ENCODE assay signal across 2 cellular contexts in the genomic region with DNA sequence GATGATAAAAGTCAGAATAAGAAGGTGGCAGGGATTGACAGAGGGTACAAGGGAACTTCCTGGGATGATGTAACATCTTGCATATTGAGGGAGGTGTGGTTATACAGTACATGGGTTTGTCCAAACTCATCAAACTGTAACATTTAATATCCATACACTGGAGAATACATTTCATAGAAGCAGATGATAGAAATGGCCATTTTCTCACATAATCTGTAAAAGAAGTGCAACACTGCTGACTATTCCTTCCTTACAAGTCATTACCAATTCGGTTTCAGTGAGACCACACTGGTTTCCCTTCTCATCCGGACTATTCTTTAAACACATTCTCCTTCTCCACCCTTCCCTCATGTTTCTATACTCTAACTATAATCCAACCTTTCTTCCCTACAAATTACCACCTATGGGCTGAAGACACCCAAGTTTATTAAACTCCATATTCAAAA.
TF ChIP-seq lines count a peak whose summit lies in the region.

No MANE protein-coding gene starts in this region.

TF ChIP-seq in IMR-90, 13 proteins besides CTCF, POLR2A, EP300 and RAD21:
- TF ChIP-seq CEBPB (IDR thresholded peaks at IDR 0.05; ENCODE audit: low read depth, low read length) (peak; percentile 58; the same call in 1 of the 2 replicates), BHLHE40 (IDR thresholded peaks at IDR 0.05; ENCODE audit: low read depth, low read length) (no peak), MAFK (IDR thresholded peaks at IDR 0.05; ENCODE audit: low read depth, low read length) (no peak), CHD1 (IDR thresholded peaks at IDR 0.05; ENCODE audit: low read depth, low read length) (no peak), RCOR1 (IDR thresholded peaks at IDR 0.05; ENCODE audit: insufficient replicate concordance, low read length) (no peak), RFX5 (IDR thresholded peaks at IDR 0.05; ENCODE audit: low read depth, low read length) (no peak), MXI1 (IDR thresholded peaks at IDR 0.05; ENCODE audit: borderline replicate concordance, low read depth, low read length) (no peak)
- TF ChIP-seq, protein P1, sequence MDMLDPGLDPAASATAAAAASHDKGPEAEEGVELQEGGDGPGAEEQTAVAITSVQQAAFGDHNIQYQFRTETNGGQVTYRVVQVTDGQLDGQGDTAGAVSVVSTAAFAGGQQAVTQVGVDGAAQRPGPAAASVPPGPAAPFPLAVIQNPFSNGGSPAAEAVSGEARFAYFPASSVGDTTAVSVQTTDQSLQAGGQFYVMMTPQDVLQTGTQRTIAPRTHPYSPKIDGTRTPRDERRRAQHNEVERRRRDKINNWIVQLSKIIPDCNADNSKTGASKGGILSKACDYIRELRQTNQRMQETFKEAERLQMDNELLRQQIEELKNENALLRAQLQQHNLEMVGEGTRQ (IDR thresholded peaks at IDR 0.05; ENCODE audit: low read depth, low read length), result no peak

TF ChIP-seq in K562, 482 proteins besides CTCF, POLR2A, EP300 and RAD21:
- TF ChIP-seq CEBPG (CRISPR knock-in tag; IDR thresholded peaks at IDR 0.05) (peak; percentile 77), CEBPG (tag; conservative IDR thresholded peaks at IDR 0.05 in 1 of 2, IDR thresholded peaks at IDR 0.05 in 1 of 2) (peak; percentile 65 to 87), ZEB2 (IDR thresholded peaks at IDR 0.05) (no peak), ETV1 (tag; conservative IDR thresholded peaks at IDR 0.05; ENCODE audit: low read depth) (peak; percentile 10; the same call in 1 of the 2 replicates), ZNF354B (CRISPR knock-in tag; IDR thresholded peaks at IDR 0.05) (0 out of 2 replicates have a peak, but pooled peaks have one; percentile 26), ZNF778 (CRISPR knock-in tag; IDR thresholded peaks at IDR 0.05) (no peak), POLR2H (tag; IDR thresholded peaks at IDR 0.05; ENCODE audit: low read depth) (peak; percentile 72), E2F3 (CRISPR knock-in tag; IDR thresholded peaks at IDR 0.05) (no peak), POLR2G (IDR thresholded peaks at IDR 0.05; ENCODE audit: low read depth, low read length) (0 out of 2 replicates have a peak, but pooled peaks have one; percentile 19), JUND (IDR thresholded peaks at IDR 0.05; ENCODE audit: borderline replicate concordance, low read depth, low read length) (peak; percentile 47; the same call in 1 of the 2 replicates), JUND (tag; IDR thresholded peaks at IDR 0.05; ENCODE audit: borderline replicate concordance, low read depth, low read length) (no peak), RBFOX2 (IDR thresholded peaks at IDR 0.05; ENCODE audit: low read depth, low read length) (peak; percentile 53; the same call in 1 of the 2 replicates), MTF1 (CRISPR knock-in tag; IDR thresholded peaks at IDR 0.05; ENCODE audit: borderline replicate concordance) (no peak), ATF7 (IDR thresholded peaks at IDR 0.05) (peak; percentile 40; the same call in 1 of the 2 replicates), OTX1 (CRISPR knock-in tag; IDR thresholded peaks at IDR 0.05) (peak; percentile 54; the same call in 1 of the 2 replicates), ZNF75A (CRISPR knock-in tag; IDR thresholded peaks at IDR 0.05) (peak; percentile 39; the same call in 1 of the 2 replicates), TRIM24 (IDR thresholded peaks at IDR 0.05) (0 out of 4 replicates have a peak, but pooled peaks of 1 of the 2 experiments have one; percentile 12), BACH1 (tag; IDR thresholded peaks at IDR 0.05) (peak; percentile 36; the same call in 1 of the 2 replicates), HIVEP1 (CRISPR knock-in tag; IDR thresholded peaks at IDR 0.05) (no peak)
- TF ChIP-seq, protein P2, sequence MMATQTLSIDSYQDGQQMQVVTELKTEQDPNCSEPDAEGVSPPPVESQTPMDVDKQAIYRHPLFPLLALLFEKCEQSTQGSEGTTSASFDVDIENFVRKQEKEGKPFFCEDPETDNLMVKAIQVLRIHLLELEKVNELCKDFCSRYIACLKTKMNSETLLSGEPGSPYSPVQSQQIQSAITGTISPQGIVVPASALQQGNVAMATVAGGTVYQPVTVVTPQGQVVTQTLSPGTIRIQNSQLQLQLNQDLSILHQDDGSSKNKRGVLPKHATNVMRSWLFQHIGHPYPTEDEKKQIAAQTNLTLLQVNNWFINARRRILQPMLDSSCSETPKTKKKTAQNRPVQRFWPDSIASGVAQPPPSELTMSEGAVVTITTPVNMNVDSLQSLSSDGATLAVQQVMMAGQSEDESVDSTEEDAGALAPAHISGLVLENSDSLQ (IDR thresholded peaks at IDR 0.05), result 0 out of 2 replicates have a peak, but pooled peaks have one; percentile 46
- TF ChIP-seq, protein P3, sequence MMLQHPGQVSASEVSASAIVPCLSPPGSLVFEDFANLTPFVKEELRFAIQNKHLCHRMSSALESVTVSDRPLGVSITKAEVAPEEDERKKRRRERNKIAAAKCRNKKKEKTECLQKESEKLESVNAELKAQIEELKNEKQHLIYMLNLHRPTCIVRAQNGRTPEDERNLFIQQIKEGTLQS (IDR thresholded peaks at IDR 0.05), result peak; percentile 88
- TF ChIP-seq, protein P3 (CRISPR knock-in tag; conservative IDR thresholded peaks at IDR 0.05), result no peak
- TF ChIP-seq, protein P4, sequence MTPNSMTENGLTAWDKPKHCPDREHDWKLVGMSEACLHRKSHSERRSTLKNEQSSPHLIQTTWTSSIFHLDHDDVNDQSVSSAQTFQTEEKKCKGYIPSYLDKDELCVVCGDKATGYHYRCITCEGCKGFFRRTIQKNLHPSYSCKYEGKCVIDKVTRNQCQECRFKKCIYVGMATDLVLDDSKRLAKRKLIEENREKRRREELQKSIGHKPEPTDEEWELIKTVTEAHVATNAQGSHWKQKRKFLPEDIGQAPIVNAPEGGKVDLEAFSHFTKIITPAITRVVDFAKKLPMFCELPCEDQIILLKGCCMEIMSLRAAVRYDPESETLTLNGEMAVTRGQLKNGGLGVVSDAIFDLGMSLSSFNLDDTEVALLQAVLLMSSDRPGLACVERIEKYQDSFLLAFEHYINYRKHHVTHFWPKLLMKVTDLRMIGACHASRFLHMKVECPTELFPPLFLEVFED (CRISPR knock-in tag; conservative IDR thresholded peaks at IDR 0.05), result 0 out of 2 replicates have a peak, but pooled peaks have one; percentile 20
- TF ChIP-seq, protein P5, sequence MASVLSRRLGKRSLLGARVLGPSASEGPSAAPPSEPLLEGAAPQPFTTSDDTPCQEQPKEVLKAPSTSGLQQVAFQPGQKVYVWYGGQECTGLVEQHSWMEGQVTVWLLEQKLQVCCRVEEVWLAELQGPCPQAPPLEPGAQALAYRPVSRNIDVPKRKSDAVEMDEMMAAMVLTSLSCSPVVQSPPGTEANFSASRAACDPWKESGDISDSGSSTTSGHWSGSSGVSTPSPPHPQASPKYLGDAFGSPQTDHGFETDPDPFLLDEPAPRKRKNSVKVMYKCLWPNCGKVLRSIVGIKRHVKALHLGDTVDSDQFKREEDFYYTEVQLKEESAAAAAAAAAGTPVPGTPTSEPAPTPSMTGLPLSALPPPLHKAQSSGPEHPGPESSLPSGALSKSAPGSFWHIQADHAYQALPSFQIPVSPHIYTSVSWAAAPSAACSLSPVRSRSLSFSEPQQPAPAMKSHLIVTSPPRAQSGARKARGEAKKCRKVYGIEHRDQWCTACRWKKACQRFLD (CRISPR knock-in tag; IDR thresholded peaks at IDR 0.05), result 0 out of 2 replicates have a peak, but pooled peaks have one; percentile 57
TF ChIP-seq in K562: peak in this region for 16.
